10 cellular contexts compared by ENCODE assay signal in the genomic region with DNA sequence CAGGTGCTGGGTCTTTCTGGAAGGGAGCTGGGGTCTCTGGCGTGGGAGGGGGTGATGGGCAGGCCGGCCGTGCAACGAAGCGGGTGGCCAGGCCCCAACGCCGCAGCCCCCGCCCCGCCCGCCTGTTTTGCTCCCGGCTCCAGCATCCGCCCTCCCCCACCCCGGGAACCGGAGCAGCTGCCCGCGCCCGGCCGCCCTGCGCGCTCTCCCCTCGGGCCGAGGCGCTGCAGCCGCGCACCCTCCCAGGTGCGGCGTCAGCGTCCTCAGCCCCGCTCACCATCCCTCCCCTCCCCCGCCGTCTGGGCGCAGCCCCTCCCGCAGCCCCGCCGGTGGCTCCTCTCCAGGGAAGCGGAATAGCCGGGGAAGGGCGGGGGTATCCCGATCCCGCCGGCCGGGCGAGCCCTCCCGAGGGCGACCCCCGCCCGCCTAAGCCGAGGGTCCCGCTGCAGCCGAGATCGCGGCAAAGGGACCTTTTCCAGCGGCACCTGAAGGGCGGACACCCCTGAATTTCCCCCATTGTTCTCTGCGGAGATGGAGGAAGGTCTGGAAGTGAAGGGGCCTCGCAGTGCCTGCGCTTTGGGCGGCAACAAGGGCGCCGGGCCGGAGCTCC. TPM values are rescaled to one million over a fixed set of nuclear protein-coding genes. Genes with fewer than 3 reads are reported as not detected.
DNase-seq lines count a peak whose midpoint lies in the region; ATAC-seq and TF ChIP-seq lines count a peak whose summit lies in the region.
"Had no signal": no experiment of that assay in that cellular context is flagged by ENCODE, and none has a peak within 500 bp of the region (broad histone marks: within the 10 kb centered on the region; RNA-seq: fewer than 3 reads in every experiment).

No MANE protein-coding gene starts in this region.

- H3K27ac Mint-ChIP-seq in chondrocyte (ENCODE audit: unreplicated experiment) (no peak overlapping the region), mesothelial cell of epicardium (no peak overlapping the region)

- H3K27me3 ChIP-seq in cardiac muscle cell: peaks cover 84% of the 10 kb centered on the region

- H3K36me3 ChIP-seq in cardiac muscle cell: no peaks in the 10 kb centered on the region

- H3K36me3 Mint-ChIP-seq in chondrocyte (ENCODE audit: low read depth) (peaks cover 9% of the 10 kb centered on the region), mesothelial cell of epicardium (no peaks in the 10 kb centered on the region)

- no peaks in the 10 kb centered on the region for H3K4me1 ChIP-seq in cardiac muscle cell (ENCODE audit: low read depth)

- peaks cover 7% of the 10 kb centered on the region for H3K4me1 Mint-ChIP-seq in chondrocyte (ENCODE audit: low read depth)
- peaks cover 11% of the 10 kb centered on the region for H3K4me1 Mint-ChIP-seq in mesothelial cell of epicardium

- H3K4me3 Mint-ChIP-seq in chondrocyte (ENCODE audit: unreplicated experiment) (peak overlapping the region; percentile 63), mesothelial cell of epicardium (peak overlapping the region; percentile 63)

- H3K4me3 ChIP-seq in cardiac muscle cell: peak overlapping the region; percentile 45

- ATAC-seq in Right ventricle myocardium superior (ENCODE audit: poor library complexity): no peak
- no peak for ATAC-seq in GM21717 (IDR thresholded peaks at IDR 0.05; ENCODE audit: unreplicated experiment)
- ATAC-seq in HG03432 (IDR thresholded peaks at IDR 0.05; ENCODE audit: unreplicated experiment): no peak

- no peaks in the 10 kb centered on the region for H3K9me3 ChIP-seq in cardiac muscle cell (ENCODE audit: low read depth)

- TF ChIP-seq CTCF in cardiac muscle cell (IDR thresholded peaks at IDR 0.05; ENCODE audit: low read depth, low read length) (no peak), chondrocyte (IDR thresholded peaks at IDR 0.05) (no peak), mesothelial cell of epicardium (IDR thresholded peaks at IDR 0.05; ENCODE audit: unreplicated experiment) (no peak)

- peaks cover 7% of the 10 kb centered on the region for H3K9me3 Mint-ChIP-seq in chondrocyte (ENCODE audit: low read depth)
- H3K9me3 Mint-ChIP-seq in mesothelial cell of epicardium: peaks cover 7% of the 10 kb centered on the region

- no peak overlapping the region for H3K27ac ChIP-seq in cardiac muscle cell

- intact Hi-C loops in Right ventricle myocardium superior (cut with DNase I): no loop called here

- H3K27me3 Mint-ChIP-seq in chondrocyte (ENCODE audit: low read depth) (peaks cover 29% of the 10 kb centered on the region), mesothelial cell of epicardium (ENCODE audit: low read depth) (peaks cover 59% of the 10 kb centered on the region)

- peak in 1 of 2 donors; percentile 28 for DNase-seq in cardiac muscle cell (ENCODE audit: low read depth in 1 of 2, low spot score in 1 of 2)
- DNase-seq in Right ventricle myocardium superior: no peak
- no peak for DNase-seq in chondrocyte (ENCODE audit: low spot score)
- no peak for DNase-seq in mesothelial cell of epicardium (ENCODE audit: low spot score in 2 of 2, unreplicated experiment in 2 of 2)
- no peak for DNase-seq in RKO (ENCODE audit: low spot score)
- no peak for DNase-seq in effector CD8-positive, alpha-beta T cell (lab: John Stamatoyannopoulos, UW)
- DNase-seq: EL had no signal

RNA-seq across cellular contexts. Expression of gene KIF1A, which starts 0.5 kb away (rescaled TPM):
- 8.0 and 14.1 TPM in 2 replicates for total RNA-seq in cardiac muscle cell
- polyA plus RNA-seq in cardiac muscle cell: 4.3 and 6.3 TPM in 2 replicates
- 0.65 TPM for total RNA-seq in Right ventricle myocardium superior
- total RNA-seq in chondrocyte: 15.2 to 63.5 TPM (median 60.0 TPM) in 3 replicates
- 46.2 to 49.5 TPM (median 48.9 TPM) in 3 replicates for total RNA-seq in mesothelial cell of epicardium
- total RNA-seq: fibroblast of lung had no signal

RNA-seq across cellular contexts. Expression of gene AGXT, which starts 49.1 kb away (rescaled TPM):
- total RNA-seq in cardiac muscle cell (0.06 and 0.67 TPM in 2 replicates), Right ventricle myocardium superior (not detected), chondrocyte (not detected in 3 replicates), mesothelial cell of epicardium (not detected in 3 replicates)
- polyA plus RNA-seq in cardiac muscle cell: 0.75 and 0.99 TPM in 2 replicates
- total RNA-seq: fibroblast of lung had no signal
- polyA plus RNA-seq: fibroblast of lung had no signal
